28 cellular contexts compared by ENCODE assay signal in the genomic region with DNA sequence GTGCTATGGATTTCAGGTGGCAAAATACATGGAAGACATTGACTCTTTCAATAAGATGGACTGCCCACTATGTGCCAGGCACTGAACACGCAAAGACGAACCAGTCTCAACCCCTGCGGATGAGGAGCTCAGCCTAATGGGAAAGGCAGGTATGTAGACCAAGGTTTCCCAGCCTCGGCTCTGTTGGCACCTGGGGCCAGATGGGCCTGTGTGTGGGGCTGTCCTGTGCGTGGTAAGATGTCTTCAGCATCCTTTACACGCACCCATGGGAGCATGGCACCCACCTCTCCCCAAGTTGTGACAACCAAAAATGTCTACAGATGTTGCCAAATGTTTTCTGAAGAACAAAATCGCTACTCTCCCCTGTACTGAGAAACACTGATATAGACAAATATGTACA.
"Had no signal": no experiment of that assay in that cellular context is flagged by ENCODE, and none has a peak within 500 bp of the region (broad histone marks: within the 10 kb centered on the region; RNA-seq: fewer than 3 reads in every experiment).

No MANE protein-coding gene starts in this region.

- H3K36me3 Mint-ChIP-seq: natural killer cell; neural progenitor cell; stimulated activated memory B cell treated with anti-CD40 and anti-IgM and Interleukin-4, amounts not matched to agents 10 μg/mL and 1 μg/mL and 100 μg/mL, for 72 hours had no signal

- ATAC-seq: natural killer cell; psoas muscle; right cardiac atrium; sciatic nerve; stimulated activated memory B cell treated with anti-CD40 and anti-IgM and Interleukin-4, amounts not matched to agents 10 μg/mL and 1 μg/mL and 100 μg/mL, for 72 hours; stimulated activated naive CD8-positive, alpha-beta T cell treated with anti-CD3 and anti-CD28 coated beads, Interleukin-15, amount 100 ng/mL, for 72 hours; stimulated activated naive CD8-positive, alpha-beta T cell treated with anti-CD3 and anti-CD28 coated beads, Interleukin-15, Interleukin-2, amounts not matched to agents 100 U/mL and 50 U/mL, for 24 hours had no signal

- H3K4me2 ChIP-seq: neural progenitor cell, smooth muscle cell had no signal

- FAIRE-seq: urothelium cell line had no signal

- H3K27ac Mint-ChIP-seq: natural killer cell; neural progenitor cell; stimulated activated memory B cell treated with anti-CD40 and anti-IgM and Interleukin-4, amounts not matched to agents 10 μg/mL and 1 μg/mL and 100 μg/mL, for 72 hours had no signal

- DNase-seq: natural killer cell; occipital lobe; ovary; psoas muscle; right cardiac atrium; spleen; stimulated activated CD4-positive, alpha-beta T cell treated with anti-CD3 and anti-CD28 coated beads, Interleukin-12 subunit alpha, Interleukin-12 subunit beta, amount 100 ng/mL, for 4 hours; stimulated activated CD4-positive, alpha-beta T cell treated with anti-CD3 and anti-CD28 coated beads, Interleukin-1b, Interleukin-23, amount 100 ng/mL, for 48 hours; stimulated activated CD4-positive, alpha-beta T cell treated with anti-CD3 and anti-CD28 coated beads, Interleukin-4, amount 100 ng/mL, for 1 hour; stimulated activated CD4-positive, alpha-beta T cell treated with anti-CD3 and anti-CD28 coated beads, Interleukin-4, amount 100 ng/mL, for 4 hours; stimulated activated CD8-positive, alpha-beta memory T cell treated with anti-CD3 and anti-CD28 coated beads, Interleukin-4, amount 100 ng/mL, for 48 hours; stimulated activated naive CD4-positive, alpha-beta T cell; stimulated activated naive CD8-positive, alpha-beta T cell treated with anti-CD3 and anti-CD28 coated beads, Interleukin-15, amount 100 ng/mL, for 72 hours; stimulated activated naive CD8-positive, alpha-beta T cell treated with anti-CD3 and anti-CD28 coated beads, Interleukin-15, Interleukin-2, amounts not matched to agents 100 U/mL and 50 U/mL, for 24 hours; substantia nigra; testis had no signal

- H3K4me3 Mint-ChIP-seq: natural killer cell; nephron; neural progenitor cell; stimulated activated memory B cell treated with anti-CD40 and anti-IgM and Interleukin-4, amounts not matched to agents 10 μg/mL and 1 μg/mL and 100 μg/mL, for 72 hours; stimulated activated naive CD8-positive, alpha-beta T cell treated with anti-CD3 and anti-CD28 coated beads, Interleukin-15, amount 100 ng/mL, for 72 hours had no signal

- H3K4me1 Mint-ChIP-seq: natural killer cell; stimulated activated memory B cell treated with anti-CD40 and anti-IgM and Interleukin-4, amounts not matched to agents 10 μg/mL and 1 μg/mL and 100 μg/mL, for 72 hours; stimulated activated naive CD8-positive, alpha-beta T cell treated with anti-CD3 and anti-CD28 coated beads, Interleukin-15, amount 100 ng/mL, for 72 hours had no signal

- H3K9ac ChIP-seq: neural progenitor cell, parathyroid adenoma had no signal

- H3K4me1 ChIP-seq: neural progenitor cell, parathyroid adenoma, psoas muscle, spleen, testis, upper lobe of left lung, vagina had no signal

- H3K36me3 ChIP-seq: neural progenitor cell, ovary, spleen, suprapubic skin, tibial nerve, upper lobe of left lung, vagina had no signal

- H3K9me3 ChIP-seq: ovary, psoas muscle, spleen, suprapubic skin, testis, tibial nerve, upper lobe of left lung, vagina had no signal

- H3K27me3 ChIP-seq: neural progenitor cell, ovary, testis, tibial nerve, upper lobe of left lung, vagina had no signal

- H2AFZ ChIP-seq: neural progenitor cell, parathyroid adenoma had no signal

- H3K79me2 ChIP-seq: parathyroid adenoma had no signal

- H3K4me3 ChIP-seq: neural progenitor cell, ovary, psoas muscle, skin epidermis, smooth muscle cell, spleen, suprapubic skin, testis, tibial nerve, upper lobe of left lung, vagina had no signal

- H3K27ac ChIP-seq: neural progenitor cell, ovary, parathyroid adenoma, psoas muscle, skin epidermis, spleen, suprapubic skin, testis, tibial nerve, upper lobe of left lung, vagina had no signal

- H3K9me3 Mint-ChIP-seq: natural killer cell; nephron; stimulated activated naive CD8-positive, alpha-beta T cell treated with anti-CD3 and anti-CD28 coated beads, Interleukin-15, amount 100 ng/mL, for 72 hours had no signal
